Comparison of ENCODE assay signal across 8 cellular contexts in the genomic region with DNA sequence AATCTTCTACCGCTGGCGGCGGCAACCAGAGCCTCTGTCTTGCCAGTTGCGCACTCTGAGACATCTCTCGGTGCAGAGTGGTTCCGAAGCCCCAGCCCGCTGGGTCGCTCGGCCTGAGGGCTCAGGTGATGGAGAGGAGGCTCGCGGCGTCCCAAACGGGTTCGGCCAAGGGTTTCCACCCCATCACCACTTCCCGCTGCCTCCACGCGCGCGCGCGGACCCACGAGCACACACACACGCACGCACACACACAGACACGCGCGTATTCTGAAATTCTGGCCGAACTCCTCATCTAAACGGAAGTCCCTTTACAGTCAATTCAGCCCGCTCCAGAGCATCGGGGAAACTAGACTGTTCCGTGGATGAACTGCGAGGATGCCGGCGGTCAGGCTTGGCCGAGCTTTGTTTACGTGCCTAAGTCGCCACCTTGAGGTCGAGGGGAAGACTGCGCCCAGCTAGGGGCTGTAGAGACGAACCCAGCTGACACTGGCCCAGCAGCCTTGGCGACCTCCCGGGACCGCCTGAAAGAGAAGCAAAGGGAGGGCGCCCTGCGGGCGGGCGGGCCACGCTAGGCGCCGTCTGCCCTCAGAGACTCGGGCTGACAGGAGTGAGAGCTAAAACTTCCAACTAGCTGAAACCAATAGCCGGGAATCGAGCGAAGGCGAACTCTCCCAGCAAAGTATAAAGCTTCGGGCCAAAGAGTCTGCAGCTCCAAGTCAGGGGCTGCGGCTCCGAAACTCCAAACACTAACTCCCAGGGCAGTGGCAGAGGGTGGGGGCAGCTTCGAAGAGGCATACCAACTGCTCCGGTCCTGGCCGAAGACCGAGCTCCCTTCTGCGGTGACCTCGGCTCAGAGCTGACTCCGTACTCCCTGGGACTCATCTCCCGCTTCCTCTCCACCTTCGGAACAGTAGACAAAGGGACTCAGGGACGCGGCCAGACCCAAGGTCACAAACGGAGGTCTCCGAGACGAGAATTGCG.
DNase-seq lines count a peak whose midpoint lies in the region; ATAC-seq and TF ChIP-seq lines count a peak whose summit lies in the region.

No MANE protein-coding gene starts in this region.

- CTCF ChIA-PET in activated CD8-positive, alpha-beta T cell treated with anti-CD3 and anti-CD28 coated beads, Interleukin-2, amount 10 ng/mL, durations not matched to agents 7 days and 5 days (lab: Charles Lee) = interaction anchor here (0.6 to 2.8 kb wide), 18 partner anchors 9 to 1336 kb away, joined by 3 to 19 read pairs (median 3); no protein-coding TSS in a partner anchor

- H3K4me3 Mint-ChIP-seq in activated CD8-positive, alpha-beta T cell treated with anti-CD3 and anti-CD28 coated beads, Interleukin-2, amount 10 ng/mL, durations not matched to agents 7 days and 5 days = peak overlapping the region; percentile 56
- H3K4me3 Mint-ChIP-seq in mesothelial cell of epicardium = peak overlapping the region; percentile 84

- ATAC-seq in GM19468 (IDR thresholded peaks at IDR 0.05; ENCODE audit: extremely low read depth, unreplicated experiment) (peak; percentile 91), HG03571 (IDR thresholded peaks at IDR 0.05; ENCODE audit: unreplicated experiment) (peak; percentile 99)
- peak; percentile 96 for ATAC-seq in activated CD8-positive, alpha-beta T cell treated with anti-CD3 and anti-CD28 coated beads, Interleukin-2, amount 10 ng/mL, durations not matched to agents 7 days and 5 days

- no peaks in the 10 kb centered on the region for H3K9me3 Mint-ChIP-seq in activated CD8-positive, alpha-beta T cell treated with anti-CD3 and anti-CD28 coated beads, Interleukin-2, amount 10 ng/mL, durations not matched to agents 7 days and 5 days (ENCODE audit: insufficient read depth)
- no peaks in the 10 kb centered on the region for H3K9me3 Mint-ChIP-seq in mesothelial cell of epicardium

- H3K36me3 Mint-ChIP-seq in activated CD8-positive, alpha-beta T cell treated with anti-CD3 and anti-CD28 coated beads, Interleukin-2, amount 10 ng/mL, durations not matched to agents 7 days and 5 days (ENCODE audit: low read depth) = peaks cover 3% of the 10 kb centered on the region
- H3K36me3 Mint-ChIP-seq in mesothelial cell of epicardium = no peaks in the 10 kb centered on the region

- DNase-seq in COR-L47 (lab: John Stamatoyannopoulos, UW) = peak; percentile 84
- DNase-seq in NCI-H69 (lab: John Stamatoyannopoulos, UW) = peak; percentile 92
- peak; percentile 79 for DNase-seq in activated CD8-positive, alpha-beta T cell treated with anti-CD3 and anti-CD28 coated beads, Interleukin-2, amount 10 ng/mL, durations not matched to agents 7 days and 5 days
- peak; percentile 71 for DNase-seq in epidermal melanocyte (ENCODE audit: insufficient read length, low spot score)
- peak in 1 of 2 experiments; percentile 89 for DNase-seq in mesothelial cell of epicardium (ENCODE audit: low spot score in 2 of 2, unreplicated experiment in 2 of 2)
- peak; percentile 38 for DNase-seq in stimulated activated CD8-positive, alpha-beta memory T cell treated with anti-CD3 and anti-CD28 coated beads, Interleukin-4, amount 100 ng/mL, for 24 hours (ENCODE audit: low read depth)

- no peak overlapping the region for H3K27ac Mint-ChIP-seq in activated CD8-positive, alpha-beta T cell treated with anti-CD3 and anti-CD28 coated beads, Interleukin-2, amount 10 ng/mL, durations not matched to agents 7 days and 5 days
- H3K27ac Mint-ChIP-seq in mesothelial cell of epicardium = peak overlapping the region; percentile 70

- peaks cover 21% of the 10 kb centered on the region for H3K4me1 Mint-ChIP-seq in activated CD8-positive, alpha-beta T cell treated with anti-CD3 and anti-CD28 coated beads, Interleukin-2, amount 10 ng/mL, durations not matched to agents 7 days and 5 days (ENCODE audit: low read depth)
- H3K4me1 Mint-ChIP-seq in mesothelial cell of epicardium = peaks cover 33% of the 10 kb centered on the region

- H3K27me3 Mint-ChIP-seq in activated CD8-positive, alpha-beta T cell treated with anti-CD3 and anti-CD28 coated beads, Interleukin-2, amount 10 ng/mL, durations not matched to agents 7 days and 5 days (ENCODE audit: low read depth) = peaks cover 51% of the 10 kb centered on the region
- H3K27me3 Mint-ChIP-seq in mesothelial cell of epicardium (ENCODE audit: low read depth) = peaks cover 50% of the 10 kb centered on the region

- peak; percentile 81 for TF ChIP-seq CTCF in mesothelial cell of epicardium (IDR thresholded peaks at IDR 0.05; ENCODE audit: unreplicated experiment)

- POLR2A ChIA-PET in activated CD8-positive, alpha-beta T cell treated with anti-CD3 and anti-CD28 coated beads, Interleukin-2, amount 10 ng/mL, durations not matched to agents 7 days and 5 days (lab: Charles Lee) = interaction anchor here (0.6 kb wide), 2 partner anchors 281 to 443 kb away, joined by 3 read pairs; no protein-coding TSS in a partner anchor
